ENCODE assay signal across 8 cellular contexts in genomic region chr7:143362126-143362961, GRCh38. TPM values are rescaled to one million over a fixed set of nuclear protein-coding genes. Genes with fewer than 3 reads are reported as not detected.
A peak's percentile ranks its signal among the peaks of the same experiment; 100 is the strongest.
DNase-seq lines count a peak whose midpoint lies in the region; ATAC-seq and TF ChIP-seq lines count a peak whose summit lies in the region.

Gene FAM131B, minus strand, starts transcription at chr7:143362713. Its CDS starts 110 bp downstream, at chr7:143362603.

- no peaks in the 10 kb centered on the region for H3K79me2 ChIP-seq in DOHH2 (ENCODE audit: control insufficient read depth, low read length)
- peaks cover 13% of the 10 kb centered on the region for H3K79me2 ChIP-seq in neural cell (replicated peaks; ENCODE audit: insufficient read depth, low read length)

- H3F3A ChIP-seq in DOHH2 (ENCODE audit: control insufficient read depth, insufficient read depth): no peaks in the 10 kb centered on the region
- no peaks in the 10 kb centered on the region for H3F3A ChIP-seq in neural cell (ENCODE audit: insufficient read depth, low read length, poor library complexity, severe bottlenecking)

- H3K4me2 ChIP-seq in DOHH2 (ENCODE audit: low read length): peak within 1 kb of the TSS; percentile 85
- peak within 1 kb of the TSS; percentile 86 for H3K4me2 ChIP-seq in neural cell (ENCODE audit: low read length)

- DNase-seq in activated CD8-positive, alpha-beta T cell treated with anti-CD3 and anti-CD28 coated beads, Interleukin-2, amount 10 ng/mL, durations not matched to agents 7 days and 5 days: peak; percentile 48
- DNase-seq in fibroblast of mammary gland (ENCODE audit: low read depth) (no peak), DMS79 (lab: John Stamatoyannopoulos, UW) (no peak), kidney tubule cell (ENCODE audit: low spot score) (no peak)

- no peaks in the 10 kb centered on the region for H4K20me1 ChIP-seq in DOHH2 (ENCODE audit: control insufficient read depth, insufficient read depth, low read depth, low read length)
- no peaks in the 10 kb centered on the region for H4K20me1 ChIP-seq in neural cell (ENCODE audit: insufficient read depth)

- H3K36me3 ChIP-seq in DOHH2 (ENCODE audit: control insufficient read depth, low read length) (no peaks in the 10 kb centered on the region), neural cell (ENCODE audit: insufficient read depth, low read length) (no peaks in the 10 kb centered on the region)

- no peaks in the 10 kb centered on the region for H3K9me3 Mint-ChIP-seq in activated CD8-positive, alpha-beta T cell treated with anti-CD3 and anti-CD28 coated beads, Interleukin-2, amount 10 ng/mL, durations not matched to agents 7 days and 5 days (ENCODE audit: insufficient read depth)

- peak; percentile 49 for ATAC-seq in HG02798 (IDR thresholded peaks at IDR 0.05; ENCODE audit: poor library complexity, unreplicated experiment)
- ATAC-seq in activated CD8-positive, alpha-beta T cell treated with anti-CD3 and anti-CD28 coated beads, Interleukin-2, amount 10 ng/mL, durations not matched to agents 7 days and 5 days: peak; percentile 82
- ATAC-seq in GM21723 (IDR thresholded peaks at IDR 0.05; ENCODE audit: unreplicated experiment): no peak

- H3K9me2 ChIP-seq in DOHH2 (replicated peaks; ENCODE audit: control insufficient read depth, low read length): no peaks in the 10 kb centered on the region
- H3K9me2 ChIP-seq in neural cell (ENCODE audit: insufficient read depth, low read length): no peaks in the 10 kb centered on the region

- peak within 1 kb of the TSS; percentile 98 for H2AFZ ChIP-seq in neural cell (ENCODE audit: low read depth, low read length)

- peak within 1 kb of the TSS; percentile 80 for H3K4me3 Mint-ChIP-seq in activated CD8-positive, alpha-beta T cell treated with anti-CD3 and anti-CD28 coated beads, Interleukin-2, amount 10 ng/mL, durations not matched to agents 7 days and 5 days

- peak within 1 kb of the TSS; percentile 63 for H3K4me3 ChIP-seq in DOHH2 (ENCODE audit: low read length)
- peak within 1 kb of the TSS; percentile 46 for H3K4me3 ChIP-seq in fibroblast of mammary gland (ENCODE audit: control insufficient read depth, low read depth, low read length)
- peak within 1 kb of the TSS; percentile 97 for H3K4me3 ChIP-seq in neural cell (ENCODE audit: low read length)

- peaks cover 6% of the 10 kb centered on the region for H3K4me1 Mint-ChIP-seq in activated CD8-positive, alpha-beta T cell treated with anti-CD3 and anti-CD28 coated beads, Interleukin-2, amount 10 ng/mL, durations not matched to agents 7 days and 5 days (ENCODE audit: low read depth)

- H3K9ac ChIP-seq in neural cell (ENCODE audit: low read length): peak within 1 kb of the TSS; percentile 100

- peak; percentile 4 for TF ChIP-seq EP300 in neural cell (conservative IDR thresholded peaks at IDR 0.05; ENCODE audit: poor library complexity, severe bottlenecking)

- H3K27me3 Mint-ChIP-seq in activated CD8-positive, alpha-beta T cell treated with anti-CD3 and anti-CD28 coated beads, Interleukin-2, amount 10 ng/mL, durations not matched to agents 7 days and 5 days (ENCODE audit: low read depth): peaks cover 52% of the 10 kb centered on the region

- POLR2A ChIA-PET in activated CD8-positive, alpha-beta T cell treated with anti-CD3 and anti-CD28 coated beads, Interleukin-2, amount 10 ng/mL, durations not matched to agents 7 days and 5 days (lab: Charles Lee): interaction anchor here (1.3 kb wide), 1 partner anchor 13 kb away, joined by 5 read pairs; no protein-coding TSS in a partner anchor

- TF ChIP-seq CTCF in DOHH2 (IDR thresholded peaks at IDR 0.05; ENCODE audit: low read depth, low read length, poor library complexity, severe bottlenecking) (no peak), fibroblast of mammary gland (conservative IDR thresholded peaks at IDR 0.05; ENCODE audit: control insufficient read depth, insufficient read depth, low read depth, low read length) (no peak), neural cell (IDR thresholded peaks at IDR 0.05; ENCODE audit: poor library complexity, severe bottlenecking) (no peak)

- no peak within 1 kb of the TSS for H3K27ac ChIP-seq in DOHH2 (ENCODE audit: low read depth, low read length)
- peak within 1 kb of the TSS; percentile 92 for H3K27ac ChIP-seq in neural cell (ENCODE audit: low read length)

- CTCF ChIA-PET in activated CD8-positive, alpha-beta T cell treated with anti-CD3 and anti-CD28 coated beads, Interleukin-2, amount 10 ng/mL, durations not matched to agents 7 days and 5 days (lab: Charles Lee): interaction anchor here (0.7 to 0.9 kb wide), 2 partner anchors 10 to 17 kb away, joined by 3 read pairs; no protein-coding TSS in a partner anchor

- peak within 1 kb of the TSS; percentile 57 for H3K27ac Mint-ChIP-seq in activated CD8-positive, alpha-beta T cell treated with anti-CD3 and anti-CD28 coated beads, Interleukin-2, amount 10 ng/mL, durations not matched to agents 7 days and 5 days

- peaks cover 7% of the 10 kb centered on the region; the same call in 1 of the 2 replicates for H3K4me1 ChIP-seq in DOHH2 (ENCODE audit: control insufficient read depth, low read length)

- H3K9me3 ChIP-seq in DOHH2 (ENCODE audit: control insufficient read depth, insufficient read depth, low read length) (no peaks in the 10 kb centered on the region), neural cell (ENCODE audit: low read length) (no peaks in the 10 kb centered on the region)

- TF ChIP-seq RAD21 in neural cell (conservative IDR thresholded peaks at IDR 0.05): no peak

- no peaks in the 10 kb centered on the region for H3K36me3 Mint-ChIP-seq in activated CD8-positive, alpha-beta T cell treated with anti-CD3 and anti-CD28 coated beads, Interleukin-2, amount 10 ng/mL, durations not matched to agents 7 days and 5 days (ENCODE audit: low read depth)

- H3K27me3 ChIP-seq in DOHH2 (ENCODE audit: control insufficient read depth, low read length) (peaks cover 79% of the 10 kb centered on the region), neural cell (ENCODE audit: insufficient read depth, low read depth, low read length) (no peaks in the 10 kb centered on the region)

TF ChIP-seq in neural cell, 6 proteins besides CTCF, POLR2A, EP300 and RAD21:
- no peak for TF ChIP-seq REST (IDR thresholded peaks at IDR 0.05; ENCODE audit: borderline replicate concordance)
- peak; percentile 11 for TF ChIP-seq MXI1 (conservative IDR thresholded peaks at IDR 0.05; ENCODE audit: poor library complexity, severe bottlenecking)
- no peak for TF ChIP-seq POLR2AphosphoS5 (IDR thresholded peaks at IDR 0.05)
- TF ChIP-seq EZH2 (IDR thresholded peaks at IDR 0.05; ENCODE audit: borderline replicate concordance, insufficient read depth, low read length, poor library complexity, severe bottlenecking): no peak
- peak; percentile 54 for TF ChIP-seq TAF1 (IDR thresholded peaks at IDR 0.05; ENCODE audit: low read depth)
- TF ChIP-seq SMC3 (conservative IDR thresholded peaks at IDR 0.05; ENCODE audit: poor library complexity): no peak

RNA-seq across cellular contexts. Expression of gene FAM131B, which starts in this region (rescaled TPM):
- total RNA-seq in activated CD8-positive, alpha-beta T cell treated with anti-CD3 and anti-CD28 coated beads, Interleukin-2, amount 10 ng/mL, durations not matched to agents 7 days and 5 days: 1 to 10 TPM; 2.2 to 2.4 TPM
- 45.9 and 58.5 TPM in 2 replicates for polyA plus RNA-seq in neural cell
- polyA minus RNA-seq in neural cell: 80.6 and 81.8 TPM in 2 replicates

Comparison
In these comparisons a context has a peak if more than half of its experiments do, and no peak if none do; other contexts are left out.
1. H3K4me3 ChIP-seq: peak in every context shown above with its lines; median percentile 97 in neural cell; 63 in DOHH2; 46 in fibroblast of mammary gland.